Comparison of ENCODE assay signal across 8 cellular contexts in the genomic region with DNA sequence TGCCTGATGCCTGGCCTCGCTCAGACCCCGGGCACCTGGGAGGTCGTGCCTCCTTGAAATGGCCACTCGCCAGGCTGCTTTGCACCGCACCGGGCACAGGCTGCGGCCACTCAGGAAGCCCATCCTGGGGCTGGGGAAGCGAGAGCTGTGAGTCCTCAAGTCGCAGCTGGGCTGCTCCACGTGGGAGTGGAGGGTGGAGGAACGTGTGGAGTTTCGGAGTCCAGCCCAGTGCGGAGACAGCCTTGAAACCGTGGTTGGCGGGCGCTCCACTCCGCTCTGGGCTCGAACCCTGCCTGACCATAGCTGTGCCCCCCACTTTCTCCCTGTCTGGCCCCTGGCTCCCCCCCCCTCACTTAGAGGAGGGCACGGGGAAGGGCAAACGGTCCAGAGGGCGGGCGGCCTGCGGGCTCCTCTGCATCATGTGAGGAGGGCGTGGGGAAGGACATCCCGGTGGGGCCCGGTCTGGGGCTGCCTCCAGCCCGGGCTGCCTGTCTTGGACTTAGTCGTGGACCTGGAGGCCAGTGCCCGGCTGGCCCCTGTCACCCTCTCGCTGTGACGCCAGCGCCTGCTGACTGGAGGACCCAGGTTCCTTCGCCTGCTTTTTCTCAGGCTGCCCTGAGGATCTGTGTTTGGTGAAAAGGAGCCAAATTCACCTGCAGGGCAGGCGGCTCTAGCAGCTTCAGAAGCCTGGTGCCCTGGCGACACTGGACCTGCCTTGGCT. TPM values are rescaled to one million over a fixed set of nuclear protein-coding genes. Genes with fewer than 3 reads are reported as not detected.
DNase-seq lines count a peak whose midpoint lies in the region; ATAC-seq and TF ChIP-seq lines count a peak whose summit lies in the region.

No MANE protein-coding gene starts in this region.

- no peaks in the 10 kb centered on the region for H3K9me3 Mint-ChIP-seq in activated T-cell treated with anti-CD3 and anti-CD28 coated beads, Interleukin-2, amount 50 U/mL, for 72 hours
- no peaks in the 10 kb centered on the region for H3K9me3 Mint-ChIP-seq in type B pancreatic cell

- H4K20me1 ChIP-seq in mammary epithelial cell (ENCODE audit: insufficient read depth, low read length), result peaks cover 17% of the 10 kb centered on the region

- peaks cover 27% of the 10 kb centered on the region for H3K4me1 Mint-ChIP-seq in activated T-cell treated with anti-CD3 and anti-CD28 coated beads, Interleukin-2, amount 50 U/mL, for 72 hours (ENCODE audit: low read depth)
- H3K4me1 Mint-ChIP-seq in type B pancreatic cell (ENCODE audit: unreplicated experiment), result no peaks in the 10 kb centered on the region

- no peak overlapping the region for H3K27ac Mint-ChIP-seq in activated T-cell treated with anti-CD3 and anti-CD28 coated beads, Interleukin-2, amount 50 U/mL, for 72 hours
- peak overlapping the region; percentile 97 for H3K27ac Mint-ChIP-seq in type B pancreatic cell

- 46% methylated on average over 14 of the region's 35 CpGs for WGBS in mammary epithelial cell (ENCODE audit: low coverage, missing lambda C conversion rate)

- H3K27ac ChIP-seq in mammary epithelial cell (ENCODE audit: insufficient read depth, low read depth, low read length) (no peak overlapping the region), lower lobe of right lung (peak overlapping the region; percentile 32)

- H3K79me2 ChIP-seq in mammary epithelial cell (ENCODE audit: insufficient read depth, low read length), result peaks cover 72% of the 10 kb centered on the region

- ATAC-seq in activated T-cell treated with anti-CD3 and anti-CD28 coated beads, Interleukin-2, amount 50 U/mL, for 72 hours (replicated peaks in 1 of 2), result no peak
- ATAC-seq in lower lobe of right lung, result no peak
- ATAC-seq in GM18517 (IDR thresholded peaks at IDR 0.05; ENCODE audit: unreplicated experiment), result no peak

- in situ Hi-C loops in mammary epithelial cell (cut with MboI; ENCODE audit: low sequenced_read_pairs in 2 of 2), result no loop called here

- peak overlapping the region; percentile 72 to 98 (median 94) for H3K4me3 ChIP-seq in mammary epithelial cell (replicated peaks in 1 of 3; ENCODE audit: insufficient read depth in 1 of 3, low read depth in 2 of 3, low read length in 3 of 3)
- H3K4me3 ChIP-seq in lower lobe of right lung, result peak overlapping the region; percentile 79

- peak overlapping the region; percentile 31 for H3K9ac ChIP-seq in mammary epithelial cell (ENCODE audit: insufficient read depth, low read length)

- no peak for DNase-seq in activated T-cell treated with anti-CD3 and anti-CD28 coated beads, Interleukin-2, amount 50 U/mL, for 72 hours
- no peak for DNase-seq in activated T-cell treated with anti-CD3 and anti-CD28 coated beads, Interleukin-2, amount 50 U/mL, for 1 hour
- DNase-seq in mammary epithelial cell, result no peak
- no peak for DNase-seq in lower lobe of right lung
- DNase-seq in type B pancreatic cell (ENCODE audit: extremely low spot score, unreplicated experiment), result no peak
- no peak for DNase-seq in occipital lobe (lab: John Stamatoyannopoulos, UW)
- DNase-seq in Ammon's horn (ENCODE audit: low spot score), result no peak

- H3K36me3 Mint-ChIP-seq in activated T-cell treated with anti-CD3 and anti-CD28 coated beads, Interleukin-2, amount 50 U/mL, for 72 hours (ENCODE audit: insufficient read depth in 2 of 2), result peaks cover 12 to 23% of the 10 kb centered on the region in 2 donors
- peaks cover 7% of the 10 kb centered on the region for H3K36me3 Mint-ChIP-seq in type B pancreatic cell

- H3K9me3 ChIP-seq in mammary epithelial cell (replicated peaks; ENCODE audit: insufficient read depth, low read length), result no peaks in the 10 kb centered on the region
- H3K9me3 ChIP-seq in lower lobe of right lung, result no peaks in the 10 kb centered on the region

- H3K36me3 ChIP-seq in mammary epithelial cell (ENCODE audit: insufficient read depth, low read length) (peaks cover 15% of the 10 kb centered on the region), lower lobe of right lung (peaks cover 45% of the 10 kb centered on the region)

- H3K4me3 Mint-ChIP-seq in activated T-cell treated with anti-CD3 and anti-CD28 coated beads, Interleukin-2, amount 50 U/mL, for 72 hours, result peak overlapping the region; percentile 94 to 96
- peak overlapping the region; percentile 99 for H3K4me3 Mint-ChIP-seq in type B pancreatic cell

- BruUV-seq in mammary epithelial cell (replicated peaks; lab: Mats Ljungman, UMichigan), result no TSS peak

- peak overlapping the region; percentile 99 for H3K4me2 ChIP-seq in mammary epithelial cell (ENCODE audit: insufficient read depth, low read depth, low read length)

- H3K27me3 ChIP-seq in mammary epithelial cell (ENCODE audit: insufficient read depth, low read length) (no peaks in the 10 kb centered on the region), lower lobe of right lung (ENCODE audit: low read depth) (no peaks in the 10 kb centered on the region)

- H2AFZ ChIP-seq in mammary epithelial cell (ENCODE audit: low read depth, low read length), result no peak overlapping the region

- CTCF ChIA-PET in mammary epithelial cell (lab: Charles Lee; ENCODE audit: low non-redundant PET), result no interaction called here

- no peak for TF ChIP-seq CTCF in mammary epithelial cell (conservative IDR thresholded peaks at IDR 0.05 in 1 of 2, IDR thresholded peaks at IDR 0.05 in 1 of 2; ENCODE audit: extremely low read depth in 1 of 2, insufficient read depth in 1 of 2, low read depth in 1 of 2, low read length in 2 of 2)
- no peak for TF ChIP-seq CTCF in lower lobe of right lung (IDR thresholded peaks at IDR 0.05)
- TF ChIP-seq CTCF in type B pancreatic cell (conservative IDR thresholded peaks at IDR 0.05), result no peak

- intact Hi-C loops in mammary epithelial cell (cut with micrococcal nuclease) (no loop called here), lower lobe of right lung (cut with DNase I) (no loop called here)

- H3K4me1 ChIP-seq in mammary epithelial cell (ENCODE audit: insufficient read depth, low read length), result peaks cover 25% of the 10 kb centered on the region
- H3K4me1 ChIP-seq in lower lobe of right lung, result peaks cover 28% of the 10 kb centered on the region

- H3K27me3 Mint-ChIP-seq in activated T-cell treated with anti-CD3 and anti-CD28 coated beads, Interleukin-2, amount 50 U/mL, for 72 hours (ENCODE audit: low read depth), result no peaks in the 10 kb centered on the region
- no peaks in the 10 kb centered on the region for H3K27me3 Mint-ChIP-seq in type B pancreatic cell

- dilution Hi-C loops in mammary epithelial cell (cut with HindIII; ENCODE audit: low sequenced_read_pairs), result loop anchor here (10.0 kb wide), 2 partner anchors 57 to 123 kb away; a partner anchor contains a TSS

RNA-seq across cellular contexts. Expression of a gene that starts 2.5 kb away (rescaled TPM):
- total RNA-seq in activated T-cell treated with anti-CD3 and anti-CD28 coated beads, Interleukin-2, amount 50 U/mL, for 72 hours, result 100 to 1,000 TPM; 225 to 231 TPM
- total RNA-seq in mammary epithelial cell, result 100 to 1,000 TPM in 1 of 2 donors, 10 to 100 TPM in 1; 42.7 to 157 TPM
- 91.3 TPM for polyA plus RNA-seq in mammary epithelial cell
- polyA minus RNA-seq in mammary epithelial cell, result 104 TPM
- total RNA-seq in lower lobe of right lung, result 93.4 TPM
- total RNA-seq in type B pancreatic cell (ENCODE audit: low replicate concordance), result 157 and 170 TPM in 2 replicates
- 42.7 TPM for total RNA-seq in occipital lobe

RNA-seq across cellular contexts. Expression of a gene that starts 21.5 kb away (rescaled TPM):
- total RNA-seq in activated T-cell treated with anti-CD3 and anti-CD28 coated beads, Interleukin-2, amount 50 U/mL, for 72 hours, result 1 to 10 TPM in 1 of 2 donors, under 1 TPM in 1; 0.26 to 1.1 TPM
- 1 to 10 TPM; 1.0 to 1.3 TPM for total RNA-seq in mammary epithelial cell
- polyA plus RNA-seq in mammary epithelial cell, result 0.11 TPM
- 0.78 TPM for polyA minus RNA-seq in mammary epithelial cell
- 8.4 TPM for total RNA-seq in lower lobe of right lung
- total RNA-seq in type B pancreatic cell (ENCODE audit: low replicate concordance), result 5.0 and 6.9 TPM in 2 replicates
- total RNA-seq in occipital lobe, result 5.8 TPM

RNA-seq across cellular contexts. Expression of a gene that starts 39.8 kb away (rescaled TPM):
- 10 to 100 TPM; 39.1 to 44.8 TPM for total RNA-seq in activated T-cell treated with anti-CD3 and anti-CD28 coated beads, Interleukin-2, amount 50 U/mL, for 72 hours
- total RNA-seq in mammary epithelial cell (10 to 100 TPM; 43.8 to 62.1 TPM), lower lobe of right lung (39.5 TPM), type B pancreatic cell (ENCODE audit: low replicate concordance) (53.1 and 54.0 TPM in 2 replicates), occipital lobe (36.8 TPM)
- polyA plus RNA-seq in mammary epithelial cell, result 54.6 TPM
- 28.6 TPM for polyA minus RNA-seq in mammary epithelial cell

RNA-seq across cellular contexts. Expression of a gene that starts 39.8 kb away (rescaled TPM):
- total RNA-seq in activated T-cell treated with anti-CD3 and anti-CD28 coated beads, Interleukin-2, amount 50 U/mL, for 72 hours, result 10 to 100 TPM; 22.1 to 23.8 TPM
- total RNA-seq in mammary epithelial cell, result 10 to 100 TPM; 33.3 to 34.8 TPM
- polyA plus RNA-seq in mammary epithelial cell, result 37.2 TPM
- 16.2 TPM for polyA minus RNA-seq in mammary epithelial cell
- 89.5 TPM for total RNA-seq in lower lobe of right lung
- total RNA-seq in type B pancreatic cell (ENCODE audit: low replicate concordance), result 55.6 and 68.5 TPM in 2 replicates
- total RNA-seq in occipital lobe, result 15.0 TPM

RNA-seq across cellular contexts. Expression of a gene that starts 56.0 kb away (rescaled TPM):
- total RNA-seq in activated T-cell treated with anti-CD3 and anti-CD28 coated beads, Interleukin-2, amount 50 U/mL, for 72 hours, result not detected
- total RNA-seq in mammary epithelial cell (not detected), lower lobe of right lung (9.6 TPM), type B pancreatic cell (ENCODE audit: low replicate concordance) (not detected in 2 replicates), occipital lobe (not detected)
- not detected for polyA plus RNA-seq in mammary epithelial cell
- not detected for polyA minus RNA-seq in mammary epithelial cell
